Comparison of ENCODE assay signal across 17 cellular contexts in the genomic region with DNA sequence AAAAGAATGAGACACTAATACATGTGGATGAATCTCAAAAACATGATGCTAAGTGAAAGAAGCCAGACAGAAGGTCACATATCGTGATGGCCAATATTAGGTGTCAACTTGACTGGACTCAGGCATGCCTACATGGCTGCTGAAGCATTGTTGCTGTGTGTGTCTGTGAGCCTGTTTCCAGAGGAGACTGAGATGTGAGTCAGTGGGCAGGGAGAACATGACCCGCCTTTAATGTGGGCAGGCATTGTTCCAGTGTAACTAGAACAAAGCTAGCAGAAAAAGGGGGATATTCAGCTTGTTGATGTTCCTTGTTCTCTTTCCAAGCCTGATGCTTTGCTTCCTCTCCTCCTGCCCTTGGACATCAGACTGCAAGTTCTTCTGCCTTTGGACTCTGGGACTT. TPM values are rescaled to one million over a fixed set of nuclear protein-coding genes. Genes with fewer than 3 reads are reported as not detected.
DNase-seq lines count a peak whose midpoint lies in the region; ATAC-seq, FAIRE-seq and TF ChIP-seq lines count a peak whose summit lies in the region.
"Had no signal": no experiment of that assay in that cellular context is flagged by ENCODE, and none has a peak within 500 bp of the region (broad histone marks: within the 10 kb centered on the region; RNA-seq: fewer than 3 reads in every experiment).

No MANE protein-coding gene starts in this region.

- no TSS peak for BruUV-seq in PC-3 (replicated peaks; lab: Mats Ljungman, UMichigan)

- ATAC-seq in PC-3: peak; percentile 76
- no peak for ATAC-seq in GM18502 (IDR thresholded peaks at IDR 0.05; ENCODE audit: poor library complexity, unreplicated experiment)
- ATAC-seq: activated T-cell treated with anti-CD3 and anti-CD28 coated beads, Interleukin-2, amount 50 U/mL, for 72 hours; GM23338; right lobe of liver had no signal

- H3K27ac ChIP-seq in PC-3 (ENCODE audit: low read length): no peak overlapping the region
- H3K27ac ChIP-seq: right lobe of liver, transverse colon had no signal

- no peak overlapping the region for H3K4me2 ChIP-seq in PC-3 (ENCODE audit: low read length)
- H3K4me2 ChIP-seq: GM23338 had no signal

- no peak for FAIRE-seq in RCC 7860 (lab: Jason Lieb, UNC)

- no peak overlapping the region for H3K4me3 ChIP-seq in PC-3 (ENCODE audit: low read length)
- H3K4me3 ChIP-seq: GM23338, right lobe of liver, transverse colon had no signal

- TF ChIP-seq CTCF in PC-3 (conservative IDR thresholded peaks at IDR 0.05; ENCODE audit: low read depth, low read length): no peak

- H3K79me2 ChIP-seq in PC-3 (ENCODE audit: low read length): no peaks in the 10 kb centered on the region

- peaks cover 5% of the 10 kb centered on the region; the same call in 1 of the 2 replicates for H4K20me1 ChIP-seq in PC-3 (ENCODE audit: low read length)

- POLR2A ChIA-PET in PC-3 (lab: Charles Lee; ENCODE audit: unreplicated experiment): interaction anchor here (0.5 to 0.6 kb wide), 2 partner anchors 88 to 94 kb away, joined by 4 to 12 read pairs; no protein-coding TSS in a partner anchor

- peaks cover 4% of the 10 kb centered on the region; the same call in 1 of the 2 replicates for H3K4me1 ChIP-seq in PC-3 (ENCODE audit: insufficient read depth, low read length)

- H3F3A ChIP-seq in PC-3 (ENCODE audit: low read length, unreplicated experiment): no peaks in the 10 kb centered on the region

- no peaks in the 10 kb centered on the region for H3K27me3 ChIP-seq in PC-3 (ENCODE audit: low read length)
- H3K27me3 ChIP-seq: right lobe of liver, transverse colon had no signal

- intact Hi-C loops in PC-3 (cut with micrococcal nuclease): loop anchor here (5.0 kb wide), 1 partner anchor 128 kb away; a partner anchor contains a TSS

- H3K9me3 ChIP-seq in PC-3 (ENCODE audit: low read length): no peaks in the 10 kb centered on the region
- H3K9me3 ChIP-seq: right lobe of liver, transverse colon had no signal

- peaks cover 12% of the 10 kb centered on the region; the same call in 1 of the 2 replicates for H3K36me3 ChIP-seq in PC-3 (ENCODE audit: low read depth, low read length)

- CTCF ChIA-PET in PC-3 (lab: Charles Lee): interaction anchor here (0.6 kb wide), 1 partner anchor 194 kb away, joined by 3 read pairs; no protein-coding TSS in a partner anchor

- DNase-seq in EL (peak; percentile 50), PC-3 (peak; percentile 57), dermis blood vessel endothelial cell (peak; percentile 84), lung microvascular endothelial cell (ENCODE audit: low read depth in 2 of 2) (peak; percentile 59 to 86), DMS53 treated with DMSO at 0.1 percent for 48 hours (lab: John Stamatoyannopoulos, UW; ENCODE audit: unreplicated experiment) (no peak), NCI-H2107 (lab: John Stamatoyannopoulos, UW) (no peak), RCC 7860 (ENCODE audit: low spot score) (no peak)
- DNase-seq: activated CD4-positive, alpha-beta memory T cell treated with anti-CD3 and anti-CD28 coated beads, Interleukin-2, amount 10 ng/mL, durations not matched to agents 7 days and 5 days; activated T-cell treated with anti-CD3 and anti-CD28 coated beads, Interleukin-2, amount 50 U/mL, for 72 hours; Calu3; mesendoderm; NCI-H1105 treated with DMSO at 0.1 percent for 48 hours; right lobe of liver; stimulated activated CD4-positive, alpha-beta T cell treated with anti-CD3 and anti-CD28 coated beads, Interleukin-4, amount 100 ng/mL, for 4 hours; transverse colon had no signal

- H3K9ac ChIP-seq in PC-3 (ENCODE audit: low read length): no peak overlapping the region

- no peaks in the 10 kb centered on the region for H3K9me2 ChIP-seq in PC-3 (replicated peaks; ENCODE audit: low read length)

- H2AFZ ChIP-seq in PC-3 (ENCODE audit: low read length): no peak overlapping the region
- H2AFZ ChIP-seq: GM23338 had no signal

RNA-seq across cellular contexts. Expression of a gene that starts 47.6 kb away (rescaled TPM):
- total RNA-seq in PC-3 (2014; rRNA removed) (17.5 and 21.0 TPM in 2 replicates), dermis blood vessel endothelial cell (13.6 and 17.4 TPM in 2 replicates), lung microvascular endothelial cell (8.5 and 11.5 TPM in 2 replicates)

Comparison
In these comparisons a context has a peak if more than half of its experiments do, and no peak if none do; other contexts are left out.
1. DNase-seq: peak in EL (single experiment), PC-3 (single experiment), dermis blood vessel endothelial cell (single experiment) and lung microvascular endothelial cell (2 of 2); none in DMS53 treated with DMSO at 0.1 percent for 48 hours (single experiment), NCI-H2107 (single experiment) and RCC 7860 (single experiment).